In the genomic region with DNA sequence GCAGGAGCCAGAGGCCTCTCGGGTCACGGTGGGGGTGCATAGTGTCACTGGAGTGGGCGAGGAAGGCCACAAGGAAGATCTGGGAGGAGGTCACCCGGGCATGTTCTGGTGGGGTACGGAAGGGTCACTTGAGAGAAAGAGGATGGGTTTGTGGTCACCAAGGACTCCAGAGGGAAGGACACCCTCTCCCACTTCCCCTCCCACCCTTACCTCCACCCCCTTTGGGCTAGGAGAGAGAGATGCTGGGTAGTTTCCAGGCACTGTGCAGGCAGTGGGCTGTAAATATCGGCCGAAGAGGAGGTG, we compare ENCODE assay signal across 1 cellular context.
TF ChIP-seq lines count a peak whose summit lies in the region.

No MANE protein-coding gene starts in this region.

TF ChIP-seq in HepG2, 621 proteins besides CTCF, POLR2A, EP300 and RAD21:
- TF ChIP-seq XBP1 (CRISPR knock-in tag; IDR thresholded peaks at IDR 0.05), result no peak
- TF ChIP-seq, protein P1, sequence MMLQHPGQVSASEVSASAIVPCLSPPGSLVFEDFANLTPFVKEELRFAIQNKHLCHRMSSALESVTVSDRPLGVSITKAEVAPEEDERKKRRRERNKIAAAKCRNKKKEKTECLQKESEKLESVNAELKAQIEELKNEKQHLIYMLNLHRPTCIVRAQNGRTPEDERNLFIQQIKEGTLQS (CRISPR knock-in tag; IDR thresholded peaks at IDR 0.05), result no peak
- no peak for TF ChIP-seq ZNF225 (CRISPR knock-in tag; IDR thresholded peaks at IDR 0.05)
- TF ChIP-seq ZBTB4 (CRISPR knock-in tag; IDR thresholded peaks at IDR 0.05; ENCODE audit: borderline replicate concordance), result no peak
- TF ChIP-seq ZNF839 (CRISPR knock-in tag; IDR thresholded peaks at IDR 0.05; ENCODE audit: borderline replicate concordance), result no peak
- no peak for TF ChIP-seq ZNF747 (CRISPR knock-in tag; IDR thresholded peaks at IDR 0.05; ENCODE audit: borderline replicate concordance)
- no peak for TF ChIP-seq SMYD3 (CRISPR knock-in tag; IDR thresholded peaks at IDR 0.05)
- no peak for TF ChIP-seq ZMAT3 (CRISPR knock-in tag; conservative IDR thresholded peaks at IDR 0.05)
- TF ChIP-seq, protein P2, sequence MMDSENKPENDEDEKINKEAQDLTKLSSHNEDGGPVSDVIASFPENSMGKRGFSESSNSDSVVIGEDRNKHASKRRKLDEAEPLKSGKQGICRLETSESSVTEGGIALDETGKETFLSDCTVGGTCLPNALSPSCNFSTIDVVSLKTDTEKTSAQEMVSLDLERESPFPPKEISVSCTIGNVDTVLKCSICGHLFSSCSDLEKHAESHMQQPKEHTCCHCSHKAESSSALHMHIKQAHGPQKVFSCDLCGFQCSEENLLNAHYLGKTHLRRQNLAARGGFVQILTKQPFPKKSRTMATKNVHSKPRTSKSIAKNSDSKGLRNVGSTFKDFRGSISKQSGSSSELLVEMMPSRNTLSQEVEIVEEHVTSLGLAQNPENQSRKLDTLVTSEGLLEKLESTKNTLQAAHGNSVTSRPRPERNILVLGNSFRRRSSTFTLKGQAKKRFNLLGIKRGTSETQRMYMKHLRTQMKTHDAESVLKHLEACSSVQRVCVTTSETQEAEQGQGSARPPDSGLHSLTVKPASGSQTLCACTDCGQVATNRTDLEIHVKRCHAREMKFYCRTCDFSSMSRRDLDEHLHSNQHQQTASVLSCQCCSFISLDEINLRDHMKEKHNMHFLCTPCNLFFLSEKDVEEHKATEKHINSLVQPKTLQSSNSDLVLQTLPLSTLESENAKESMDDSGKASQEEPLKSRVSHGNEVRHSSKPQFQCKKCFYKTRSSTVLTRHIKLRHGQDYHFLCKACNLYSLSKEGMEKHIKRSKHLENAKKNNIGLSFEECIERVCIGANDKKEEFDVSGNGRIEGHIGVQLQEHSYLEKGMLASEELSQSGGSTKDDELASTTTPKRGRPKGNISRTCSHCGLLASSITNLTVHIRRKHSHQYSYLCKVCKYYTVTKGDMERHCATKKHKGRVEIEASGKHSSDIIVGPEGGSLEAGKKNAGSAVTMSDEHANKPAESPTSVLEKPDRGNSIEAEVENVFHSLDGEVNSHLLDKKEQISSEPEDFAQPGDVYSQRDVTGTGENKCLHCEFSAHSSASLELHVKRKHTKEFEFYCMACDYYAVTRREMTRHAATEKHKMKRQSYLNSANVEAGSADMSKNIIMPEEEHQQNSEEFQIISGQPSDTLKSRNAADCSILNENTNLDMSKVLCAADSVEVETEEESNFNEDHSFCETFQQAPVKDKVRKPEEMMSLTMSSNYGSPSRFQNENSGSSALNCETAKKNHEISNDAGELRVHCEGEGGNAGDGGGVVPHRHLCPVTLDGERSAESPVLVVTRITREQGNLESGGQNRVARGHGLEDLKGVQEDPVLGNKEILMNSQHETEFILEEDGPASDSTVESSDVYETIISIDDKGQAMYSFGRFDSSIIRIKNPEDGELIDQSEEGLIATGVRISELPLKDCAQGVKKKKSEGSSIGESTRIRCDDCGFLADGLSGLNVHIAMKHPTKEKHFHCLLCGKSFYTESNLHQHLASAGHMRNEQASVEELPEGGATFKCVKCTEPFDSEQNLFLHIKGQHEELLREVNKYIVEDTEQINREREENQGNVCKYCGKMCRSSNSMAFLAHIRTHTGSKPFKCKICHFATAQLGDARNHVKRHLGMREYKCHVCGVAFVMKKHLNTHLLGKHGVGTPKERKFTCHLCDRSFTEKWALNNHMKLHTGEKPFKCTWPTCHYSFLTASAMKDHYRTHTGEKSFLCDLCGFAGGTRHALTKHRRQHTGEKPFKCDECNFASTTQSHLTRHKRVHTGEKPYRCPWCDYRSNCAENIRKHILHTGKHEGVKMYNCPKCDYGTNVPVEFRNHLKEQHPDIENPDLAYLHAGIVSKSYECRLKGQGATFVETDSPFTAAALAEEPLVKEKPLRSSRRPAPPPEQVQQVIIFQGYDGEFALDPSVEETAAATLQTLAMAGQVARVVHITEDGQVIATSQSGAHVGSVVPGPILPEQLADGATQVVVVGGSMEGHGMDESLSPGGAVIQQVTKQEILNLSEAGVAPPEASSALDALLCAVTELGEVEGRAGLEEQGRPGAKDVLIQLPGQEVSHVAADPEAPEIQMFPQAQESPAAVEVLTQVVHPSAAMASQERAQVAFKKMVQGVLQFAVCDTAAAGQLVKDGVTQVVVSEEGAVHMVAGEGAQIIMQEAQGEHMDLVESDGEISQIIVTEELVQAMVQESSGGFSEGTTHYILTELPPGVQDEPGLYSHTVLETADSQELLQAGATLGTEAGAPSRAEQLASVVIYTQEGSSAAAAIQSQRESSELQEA (CRISPR knock-in tag; IDR thresholded peaks at IDR 0.05; ENCODE audit: not compliant biosample characterization), result no peak
- TF ChIP-seq HOMEZ (CRISPR knock-in tag; IDR thresholded peaks at IDR 0.05; ENCODE audit: low read depth), result no peak
- TF ChIP-seq MLXIP (CRISPR knock-in tag; IDR thresholded peaks at IDR 0.05; ENCODE audit: borderline replicate concordance), result no peak
- TF ChIP-seq, protein P3, sequence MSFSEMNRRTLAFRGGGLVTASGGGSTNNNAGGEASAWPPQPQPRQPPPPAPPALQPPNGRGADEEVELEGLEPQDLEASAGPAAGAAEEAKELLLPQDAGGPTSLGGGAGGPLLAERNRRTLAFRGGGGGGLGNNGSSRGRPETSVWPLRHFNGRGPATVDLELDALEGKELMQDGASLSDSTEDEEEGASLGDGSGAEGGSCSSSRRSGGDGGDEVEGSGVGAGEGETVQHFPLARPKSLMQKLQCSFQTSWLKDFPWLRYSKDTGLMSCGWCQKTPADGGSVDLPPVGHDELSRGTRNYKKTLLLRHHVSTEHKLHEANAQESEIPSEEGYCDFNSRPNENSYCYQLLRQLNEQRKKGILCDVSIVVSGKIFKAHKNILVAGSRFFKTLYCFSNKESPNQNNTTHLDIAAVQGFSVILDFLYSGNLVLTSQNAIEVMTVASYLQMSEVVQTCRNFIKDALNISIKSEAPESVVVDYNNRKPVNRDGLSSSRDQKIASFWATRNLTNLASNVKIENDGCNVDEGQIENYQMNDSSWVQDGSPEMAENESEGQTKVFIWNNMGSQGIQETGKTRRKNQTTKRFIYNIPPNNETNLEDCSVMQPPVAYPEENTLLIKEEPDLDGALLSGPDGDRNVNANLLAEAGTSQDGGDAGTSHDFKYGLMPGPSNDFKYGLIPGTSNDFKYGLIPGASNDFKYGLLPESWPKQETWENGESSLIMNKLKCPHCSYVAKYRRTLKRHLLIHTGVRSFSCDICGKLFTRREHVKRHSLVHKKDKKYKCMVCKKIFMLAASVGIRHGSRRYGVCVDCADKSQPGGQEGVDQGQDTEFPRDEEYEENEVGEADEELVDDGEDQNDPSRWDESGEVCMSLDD (CRISPR knock-in tag; IDR thresholded peaks at IDR 0.05; ENCODE audit: borderline replicate concordance), result no peak
- no peak for TF ChIP-seq ZNF724P (CRISPR knock-in tag; IDR thresholded peaks at IDR 0.05; ENCODE audit: borderline replicate concordance)
- no peak for TF ChIP-seq BCL3 (CRISPR knock-in tag; IDR thresholded peaks at IDR 0.05)
- TF ChIP-seq ZNF274 (CRISPR knock-in tag; IDR thresholded peaks at IDR 0.05), result no peak
